In the genomic region with DNA sequence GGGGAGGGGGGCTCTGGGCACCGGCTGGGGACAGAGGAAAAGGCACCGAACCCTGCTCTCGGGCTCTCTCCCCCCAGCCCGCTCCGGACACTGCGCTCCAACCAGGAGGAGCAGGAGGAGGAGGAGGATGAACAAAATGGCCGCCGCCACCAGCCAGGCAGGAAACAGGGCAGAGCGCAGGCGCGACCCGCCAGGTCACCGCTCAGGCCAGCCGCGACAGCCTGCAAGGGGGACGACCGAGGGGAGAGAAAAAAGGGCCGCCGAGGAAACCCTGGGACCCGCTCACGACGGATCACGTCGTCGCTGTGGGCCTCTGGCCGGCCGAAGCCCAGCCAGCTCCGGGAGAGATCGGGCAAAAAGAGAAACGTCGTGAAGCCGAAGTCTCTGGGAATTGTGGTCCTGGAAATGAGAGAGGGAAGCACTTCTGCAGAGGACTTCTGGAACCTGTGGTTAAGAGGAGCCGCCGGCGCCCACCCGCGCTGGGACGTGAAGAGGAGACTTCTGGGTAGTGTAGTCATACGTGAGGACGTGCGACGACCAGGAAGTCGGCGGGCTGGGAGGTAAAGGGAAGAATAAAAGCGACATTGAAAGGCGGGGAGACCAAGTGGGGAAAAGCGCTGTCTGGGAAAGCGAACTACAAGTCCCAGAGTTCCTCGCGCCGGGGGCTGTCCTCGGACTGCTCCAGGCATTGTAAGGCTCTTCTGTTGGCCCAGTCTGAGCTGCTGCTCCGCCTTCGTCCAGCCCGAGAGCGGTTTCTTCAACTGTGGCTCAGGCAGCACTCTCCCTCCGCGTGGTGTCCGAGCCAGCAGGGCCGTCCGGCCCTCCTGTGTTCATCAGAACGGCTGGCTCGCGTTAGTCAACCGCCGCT, we compare ENCODE assay signal across 8 cellular contexts. TPM values are rescaled to one million over a fixed set of nuclear protein-coding genes. Genes with fewer than 3 reads are reported as not detected.
DNase-seq lines count a peak whose midpoint lies in the region; ATAC-seq and TF ChIP-seq lines count a peak whose summit lies in the region.

Gene TIAL1, minus strand, starts transcription at position 428 of the 868 bp plus-strand sequence. CDS start 499 bp downstream, outside the sequence.

- TF ChIP-seq POLR2A in GM19099 (IDR thresholded peaks at IDR 0.05; ENCODE audit: extremely low read depth, insufficient read length, low read depth), result peak; percentile 92

- DNase-seq in AG20443 (ENCODE audit: low spot score) (peak; percentile 97), NCI-H510A (lab: John Stamatoyannopoulos, UW) (peak; percentile 98), cerebellum (ENCODE audit: low spot score) (peak; percentile 97), islet precursor cell (peak; percentile 100)
- DNase-seq in activated CD4-positive, alpha-beta T cell treated with anti-CD3 and anti-CD28 coated beads for 1 hour, result peak; percentile 88
- DNase-seq in stimulated activated CD4-positive, alpha-beta T cell treated with anti-CD3 and anti-CD28 coated beads, Interleukin-12 subunit alpha, Interleukin-12 subunit beta, amount 100 ng/mL, for 48 hours (ENCODE audit: low read depth in 2 of 3, low spot score in 1 of 3), result peak; percentile 87 to 90 (median 88)

- peak; percentile 89 for ATAC-seq in HG03432 (IDR thresholded peaks at IDR 0.05; ENCODE audit: unreplicated experiment)

RNA-seq across cellular contexts. Expression of gene TIAL1, which starts in this region (rescaled TPM):
- total RNA-seq in cerebellum, result 87.7 TPM

Comparison
In these comparisons a context has a peak if more than half of its experiments do, and no peak if none do; other contexts are left out.
1. Peak in every context shown above with its lines: DNase-seq and ATAC-seq.